ENCODE assay signal across 2 cellular contexts in genomic region chr5:169811023-169811422, GRCh38.
TF ChIP-seq lines count a peak whose summit lies in the region.

No MANE protein-coding gene starts in this region.

TF ChIP-seq in H1, 55 proteins besides CTCF, POLR2A, EP300 and RAD21:
- TF ChIP-seq ATF2 (IDR thresholded peaks at IDR 0.05; ENCODE audit: low read length) (no peak), KDM1A (IDR thresholded peaks at IDR 0.05; ENCODE audit: borderline replicate concordance, low read length) (no peak), E2F6 (IDR thresholded peaks at IDR 0.05) (no peak), RXRA (IDR thresholded peaks at IDR 0.05; ENCODE audit: insufficient read depth, low read depth, low read length) (no peak), SP2 (IDR thresholded peaks at IDR 0.05; ENCODE audit: low read length) (no peak), BCL11A (IDR thresholded peaks at IDR 0.05; ENCODE audit: low read depth in 2 of 2, low read length in 2 of 2) (no peak)

TF ChIP-seq in WTC11, 78 proteins besides CTCF, POLR2A, EP300 and RAD21:
- TF ChIP-seq, protein P1, sequence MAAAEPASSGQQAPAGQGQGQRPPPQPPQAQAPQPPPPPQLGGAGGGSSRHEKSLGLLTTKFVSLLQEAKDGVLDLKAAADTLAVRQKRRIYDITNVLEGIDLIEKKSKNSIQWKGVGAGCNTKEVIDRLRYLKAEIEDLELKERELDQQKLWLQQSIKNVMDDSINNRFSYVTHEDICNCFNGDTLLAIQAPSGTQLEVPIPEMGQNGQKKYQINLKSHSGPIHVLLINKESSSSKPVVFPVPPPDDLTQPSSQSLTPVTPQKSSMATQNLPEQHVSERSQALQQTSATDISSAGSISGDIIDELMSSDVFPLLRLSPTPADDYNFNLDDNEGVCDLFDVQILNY (CRISPR knock-in tag; IDR thresholded peaks at IDR 0.05) = no peak
- TF ChIP-seq SMAD3 (CRISPR knock-in tag; IDR thresholded peaks at IDR 0.05; ENCODE audit: borderline replicate concordance) (no peak), GTF2I (CRISPR knock-in tag; conservative IDR thresholded peaks at IDR 0.05) (no peak), IRF2 (CRISPR knock-in tag; IDR thresholded peaks at IDR 0.05; ENCODE audit: borderline replicate concordance, low read depth) (no peak), ZNF671 (CRISPR knock-in tag; IDR thresholded peaks at IDR 0.05) (no peak), PREB (CRISPR knock-in tag; IDR thresholded peaks at IDR 0.05; ENCODE audit: borderline replicate concordance) (no peak), NFE2L1 (CRISPR knock-in tag; IDR thresholded peaks at IDR 0.05) (no peak), RELA (CRISPR knock-in tag; IDR thresholded peaks at IDR 0.05; ENCODE audit: borderline replicate concordance) (no peak), ESRRA (CRISPR knock-in tag; IDR thresholded peaks at IDR 0.05; ENCODE audit: borderline replicate concordance) (no peak), FOXP1 (CRISPR knock-in tag; IDR thresholded peaks at IDR 0.05; ENCODE audit: borderline replicate concordance) (no peak), ZNF416 (CRISPR knock-in tag; IDR thresholded peaks at IDR 0.05) (no peak), SOX15 (CRISPR knock-in tag; IDR thresholded peaks at IDR 0.05) (no peak), MLX (CRISPR knock-in tag; IDR thresholded peaks at IDR 0.05) (no peak), HMGXB4 (CRISPR knock-in tag; IDR thresholded peaks at IDR 0.05) (no peak)
- TF ChIP-seq, protein P2, sequence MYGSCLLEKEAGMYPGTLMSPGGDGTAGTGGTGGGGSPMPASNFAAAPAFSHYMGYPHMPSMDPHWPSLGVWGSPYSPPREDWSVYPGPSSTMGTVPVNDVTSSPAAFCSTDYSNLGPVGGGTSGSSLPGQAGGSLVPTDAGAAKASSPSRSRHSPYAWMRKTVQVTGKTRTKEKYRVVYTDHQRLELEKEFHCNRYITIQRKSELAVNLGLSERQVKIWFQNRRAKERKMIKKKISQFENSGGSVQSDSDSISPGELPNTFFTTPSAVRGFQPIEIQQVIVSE (CRISPR knock-in tag; IDR thresholded peaks at IDR 0.05; ENCODE audit: borderline replicate concordance) = no peak
TF ChIP-seq in WTC11: peak in this region for 0.
